In the genomic region with DNA sequence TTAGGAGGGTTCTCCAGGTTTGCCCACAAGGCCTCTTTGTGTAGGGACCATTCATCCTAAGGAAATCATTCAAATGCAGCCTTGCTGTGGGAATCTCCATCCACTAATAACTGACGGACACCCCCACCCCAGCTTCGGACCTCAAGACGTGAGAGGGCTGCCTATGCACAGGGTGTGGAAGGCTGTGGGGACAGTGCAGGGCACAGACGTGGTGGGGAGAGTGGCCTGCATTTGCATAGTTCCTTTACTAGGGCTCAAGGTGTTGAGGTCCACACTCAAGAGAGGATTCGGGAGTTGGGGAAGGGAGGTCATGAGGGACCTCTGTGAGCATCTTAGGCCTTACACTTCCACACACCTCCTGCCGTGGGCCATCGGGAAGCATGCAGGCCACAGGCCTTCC, we compare ENCODE assay signal across 18 cellular contexts. TPM values are rescaled to one million over a fixed set of nuclear protein-coding genes. Genes with fewer than 3 reads are reported as not detected.
"Had no signal": no experiment of that assay in that cellular context is flagged by ENCODE, and none has a peak within 500 bp of the region (broad histone marks: within the 10 kb centered on the region; RNA-seq: fewer than 3 reads in every experiment).

No MANE protein-coding gene starts in this region.

- H3K27me3 ChIP-seq: neural progenitor cell, ovary, sigmoid colon had no signal

- H3K36me3 ChIP-seq: neural progenitor cell, ovary had no signal

- H3K9me3 Mint-ChIP-seq: activated CD8-positive, alpha-beta T cell treated with anti-CD3 and anti-CD28 coated beads for 36 hours; neural progenitor cell; T-helper 1 cell treated with Interleukin-12 subunit alpha and Interleukin-12 subunit beta and Interleukin-4 antibody, amounts not matched to agents 30 μg/mL and 1 μg/mL, for 36 hours; WTC11 had no signal

- H3K9me3 ChIP-seq: ovary, sigmoid colon, thoracic aorta had no signal

- H3K4me3 ChIP-seq: lung, neural progenitor cell, ovary, sigmoid colon, thoracic aorta had no signal

- H3K27ac ChIP-seq: neural progenitor cell, ovary, thoracic aorta had no signal

- DNase-seq: activated CD4-positive, alpha-beta T cell treated with anti-CD3 and anti-CD28 coated beads for 48 hours; activated CD8-positive, alpha-beta memory T cell treated with anti-CD3 and anti-CD28 coated beads, Interleukin-2, amount 50 U/mL, for 4 hours; activated CD8-positive, alpha-beta T cell treated with anti-CD3 and anti-CD28 coated beads for 36 hours; activated effector memory CD4-positive, alpha-beta T cell treated with anti-CD3 and anti-CD28 coated beads, Interleukin-2, amount 50 U/mL, for 16 hours; activated T-cell treated with anti-CD3 and anti-CD28 coated beads, Interleukin-2, amount 50 U/mL, for 48 hours; cerebellar nuclear complex; kidney glomerular epithelial cell; midbrain; ovary; stimulated activated CD4-positive, alpha-beta T cell treated with anti-CD3 and anti-CD28 coated beads, Interleukin-1b, Interleukin-23, amount 100 ng/mL, for 48 hours had no signal

- H3K27ac Mint-ChIP-seq: activated CD8-positive, alpha-beta T cell treated with anti-CD3 and anti-CD28 coated beads for 36 hours; activated naive CD8-positive, alpha-beta T cell; neural progenitor cell; T-helper 1 cell treated with Interleukin-12 subunit alpha and Interleukin-12 subunit beta and Interleukin-4 antibody, amounts not matched to agents 30 μg/mL and 1 μg/mL, for 36 hours; WTC11 had no signal

- H3K4me1 Mint-ChIP-seq: neural progenitor cell had no signal

- ATAC-seq: activated CD8-positive, alpha-beta T cell treated with anti-CD3 and anti-CD28 coated beads for 36 hours; WTC11 had no signal

- H3K27me3 Mint-ChIP-seq: activated CD8-positive, alpha-beta T cell treated with anti-CD3 and anti-CD28 coated beads for 36 hours; activated naive CD8-positive, alpha-beta T cell had no signal

- H3K4me3 Mint-ChIP-seq: activated CD8-positive, alpha-beta T cell treated with anti-CD3 and anti-CD28 coated beads for 36 hours; activated naive CD8-positive, alpha-beta T cell; neural progenitor cell; T-helper 1 cell treated with Interleukin-12 subunit alpha and Interleukin-12 subunit beta and Interleukin-4 antibody, amounts not matched to agents 30 μg/mL and 1 μg/mL, for 36 hours; WTC11 had no signal

RNA-seq across cellular contexts. Expression of gene SOST, which starts 10.4 kb away (rescaled TPM):
- total RNA-seq: activated CD8-positive, alpha-beta T cell treated with anti-CD3 and anti-CD28 coated beads for 36 hours; lung; ovary; sigmoid colon had no signal
- polyA plus RNA-seq: esophagus, sigmoid colon had no signal

RNA-seq across cellular contexts. Expression of gene CFAP97D1, which starts 11.3 kb away (rescaled TPM):
- total RNA-seq: sigmoid colon, thoracic aorta had no signal
- polyA plus RNA-seq: ovary, sigmoid colon had no signal
